Comparison of ENCODE assay signal across 11 cellular contexts in genomic region chr14:25006961-25007795, GRCh38. TPM values are rescaled to one million over a fixed set of nuclear protein-coding genes. Genes with fewer than 3 reads are reported as not detected.
DNase-seq lines count a peak whose midpoint lies in the region; ATAC-seq and TF ChIP-seq lines count a peak whose summit lies in the region.
"Had no signal": no experiment of that assay in that cellular context is flagged by ENCODE, and none has a peak within 500 bp of the region (broad histone marks: within the 10 kb centered on the region; RNA-seq: fewer than 3 reads in every experiment).

No MANE protein-coding gene starts in this region.

- ATAC-seq in GM21529 (IDR thresholded peaks at IDR 0.05; ENCODE audit: unreplicated experiment) (peak; percentile 61), GM21515 (IDR thresholded peaks at IDR 0.05; ENCODE audit: unreplicated experiment) (no peak)

- no peaks in the 10 kb centered on the region for H3K9me2 ChIP-seq in hepatocyte (replicated peaks; ENCODE audit: insufficient read depth)

- WGBS in hepatocyte (ENCODE audit: low lambda C conversion rate, missing lambda C conversion rate): 45% methylated on average over 9 of the region's 9 CpGs
- 65 to 75% (median 67%) methylated on average over 9 of the region's 9 CpGs for WGBS in adrenal gland, 4 donors

- TF ChIP-seq CTCF in hepatocyte (IDR thresholded peaks at IDR 0.05; ENCODE audit: poor library complexity) (no peak), adrenal gland (IDR thresholded peaks at IDR 0.05) (no peak)

- intact Hi-C loops in adrenal gland (cut with DNase I): no loop called here

- DNase-seq in SW480 (ENCODE audit: low spot score) (peak; percentile 82), hepatocyte (ENCODE audit: low spot score) (peak; percentile 71), NK-92 (lab: John Stamatoyannopoulos, UW; ENCODE audit: unreplicated experiment) (no peak), adrenal gland (no peak), ecto neural progenitor cell (ENCODE audit: low spot score) (no peak)
- DNase-seq: glutamatergic neuron, GOT3, NCI-H2171 treated with DMSO at 0.1 percent for 48 hours had no signal

- no peak overlapping the region for H3K4me3 ChIP-seq in ACC112 (ENCODE audit: low read depth, low read length)
- no peak overlapping the region for H3K4me3 ChIP-seq in hepatocyte
- H3K4me3 ChIP-seq in adrenal gland: no peak overlapping the region

- H2AFZ ChIP-seq in ACC112 (ENCODE audit: low read length, unreplicated experiment) (no peak overlapping the region), hepatocyte (no peak overlapping the region)

- H3K27me3 ChIP-seq in ACC112 (ENCODE audit: insufficient read depth, low read length): no peaks in the 10 kb centered on the region
- no peaks in the 10 kb centered on the region for H3K27me3 ChIP-seq in hepatocyte
- no peaks in the 10 kb centered on the region for H3K27me3 ChIP-seq in adrenal gland

- TF ChIP-seq POLR2A in adrenal gland (IDR thresholded peaks at IDR 0.05): no peak

- peak overlapping the region; percentile 64 for H3K27ac ChIP-seq in ACC112 (ENCODE audit: low read depth, low read length)
- H3K27ac ChIP-seq in hepatocyte: peak overlapping the region; percentile 78
- no peak overlapping the region for H3K27ac ChIP-seq in adrenal gland

- H3K4me1 ChIP-seq in ACC112 (ENCODE audit: control insufficient read depth, insufficient read depth, low read length, unreplicated experiment) (peaks cover 29% of the 10 kb centered on the region), hepatocyte (ENCODE audit: insufficient read depth) (peaks cover 44% of the 10 kb centered on the region), adrenal gland (replicated peaks in 1 of 2) (no peaks in the 10 kb centered on the region)

- H3K79me2 ChIP-seq in ACC112 (ENCODE audit: control insufficient read depth, insufficient read depth, low read length, unreplicated experiment) (no peaks in the 10 kb centered on the region), hepatocyte (peaks cover 83% of the 10 kb centered on the region)

- peak overlapping the region; percentile 20 for H3K4me2 ChIP-seq in hepatocyte

- H3K36me3 ChIP-seq in ACC112 (ENCODE audit: insufficient read depth, low read length) (no peaks in the 10 kb centered on the region), hepatocyte (replicated peaks; ENCODE audit: insufficient read depth, low read depth) (no peaks in the 10 kb centered on the region), adrenal gland (replicated peaks in 1 of 2) (no peaks in the 10 kb centered on the region)

- H3K9me3 ChIP-seq in hepatocyte (ENCODE audit: low read depth) (no peaks in the 10 kb centered on the region), adrenal gland (replicated peaks in 1 of 3) (no peaks in the 10 kb centered on the region)

- no peaks in the 10 kb centered on the region for H4K20me1 ChIP-seq in hepatocyte (ENCODE audit: insufficient read depth, poor library complexity, severe bottlenecking)

RNA-seq across cellular contexts. Expression of gene STXBP6, which starts 42.8 kb away (rescaled TPM):
- total RNA-seq in hepatocyte (34.1 and 48.8 TPM in 2 replicates), adrenal gland (under 1 TPM; 0.06 to 0.74 (median 0.64) TPM)
- polyA plus RNA-seq in hepatocyte (44.9 and 54.6 TPM in 2 replicates), adrenal gland (1 to 10 TPM in 2 of 3 donors, under 1 TPM in 1; 0.32 to 1.1 (median 1.1) TPM)

Comparison
In these comparisons a context has a peak if more than half of its experiments do, and no peak if none do; other contexts are left out.
1. H3K27ac ChIP-seq: peak in ACC112 (single experiment) and hepatocyte (single experiment); none in adrenal gland (0 of 5).
2. DNase-seq: peak in SW480 (single experiment) and hepatocyte (single experiment); none in NK-92 (single experiment), adrenal gland (0 of 7) and ecto neural progenitor cell (single experiment).
3. RNA of gene STXBP6, which starts 42.8 kb away (total RNA-seq): 34.1 to 48.8 TPM in hepatocyte; 0.06 to 0.74 TPM in adrenal gland; every median in the first group is over 10 times any median in the second.